In the genomic region with DNA sequence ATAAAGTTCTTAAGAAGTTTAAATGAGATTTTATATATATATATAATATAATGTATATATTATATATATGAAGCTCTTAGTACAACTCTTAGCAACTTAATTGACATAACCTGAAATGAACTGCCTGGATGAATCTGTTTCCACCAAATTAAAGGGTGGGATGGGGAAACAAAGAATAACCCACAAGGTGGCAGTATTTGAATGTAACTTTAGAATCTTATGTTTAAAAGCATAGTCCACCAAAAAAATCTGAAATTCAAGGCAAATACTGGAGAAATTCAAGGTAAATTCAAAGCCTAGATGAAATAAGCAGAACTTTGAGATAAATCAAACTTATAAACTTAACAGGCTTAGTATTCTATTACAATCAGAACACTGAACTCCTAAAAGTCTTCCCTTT, we compare ENCODE assay signal across 8 cellular contexts. TPM values are rescaled to one million over a fixed set of nuclear protein-coding genes. Genes with fewer than 3 reads are reported as not detected.
A peak's percentile ranks its signal among the peaks of the same experiment; 100 is the strongest.
DNase-seq lines count a peak whose midpoint lies in the region; ATAC-seq and TF ChIP-seq lines count a peak whose summit lies in the region.

No MANE protein-coding gene starts in this region.

- no peaks in the 10 kb centered on the region for H3K27me3 Mint-ChIP-seq in Caco-2 (ENCODE audit: insufficient read depth, unreplicated experiment)

- H3K4me3 Mint-ChIP-seq in Caco-2 (ENCODE audit: unreplicated experiment) = no peak overlapping the region

- H3K4me1 ChIP-seq in Caco-2 = peaks cover 27% of the 10 kb centered on the region
- peaks cover 8% of the 10 kb centered on the region for H3K4me1 ChIP-seq in suprapubic skin

- no peak overlapping the region for H3K27ac Mint-ChIP-seq in Caco-2 (ENCODE audit: unreplicated experiment)

- no peak for TF ChIP-seq POLR2A in suprapubic skin (IDR thresholded peaks at IDR 0.05)

- H3K9me3 ChIP-seq in Caco-2 (no peaks in the 10 kb centered on the region), suprapubic skin (no peaks in the 10 kb centered on the region)

- DNase-seq in Caco-2 = peak in 1 of 2 experiments; percentile 40
- peak; percentile 27 for DNase-seq in SW480 (ENCODE audit: low spot score)
- DNase-seq in iPS-NIHi7 (ENCODE audit: extremely low spot score) = peak; percentile 23
- DNase-seq in suprapubic skin (ENCODE audit: low spot score in 2 of 2) = no peak
- no peak for DNase-seq in activated naive CD4-positive, alpha-beta T cell treated with Interleukin-2 at 50 U/mL for 16 hours
- no peak for DNase-seq in DMS79 treated with DMSO at 0.1 percent for 48 hours (lab: John Stamatoyannopoulos, UW)

- TF ChIP-seq CTCF in Caco-2 (IDR thresholded peaks at IDR 0.05; ENCODE audit: insufficient read depth in 1 of 2, low read depth in 1 of 2, low read length in 1 of 2, severe bottlenecking in 1 of 2, unreplicated experiment in 1 of 2) (peak; percentile 16 to 26), suprapubic skin (IDR thresholded peaks at IDR 0.05) (peak in 1 of 2 donors; percentile 23)

- no peaks in the 10 kb centered on the region for H3K36me3 ChIP-seq in Caco-2 (ENCODE audit: control insufficient read depth, insufficient read depth, low read length)
- no peaks in the 10 kb centered on the region for H3K36me3 ChIP-seq in suprapubic skin

- BruUV-seq in Caco-2 (replicated peaks; lab: Mats Ljungman, UMichigan) = no TSS peak

- intact Hi-C loops in Caco-2 (cut with micrococcal nuclease; ENCODE audit: unreplicated experiment) = loop anchor here (1.0 to 10.0 kb wide), 4 partner anchors 110 to 953 kb away; a partner anchor contains a TSS

- H3K36me3 Mint-ChIP-seq in Caco-2 (ENCODE audit: insufficient read depth, unreplicated experiment) = peaks cover 19% of the 10 kb centered on the region

- no peak overlapping the region for H3K27ac ChIP-seq in suprapubic skin

- no peak for ATAC-seq in HG03457 (IDR thresholded peaks at IDR 0.05; ENCODE audit: unreplicated experiment)

- POLR2A ChIA-PET in Caco-2 (lab: Charles Lee) = no interaction called here

- H3K9me3 Mint-ChIP-seq in Caco-2 (ENCODE audit: unreplicated experiment) = no peaks in the 10 kb centered on the region

- H3K27me3 ChIP-seq in Caco-2 (replicated peaks; ENCODE audit: control insufficient read depth, insufficient read depth, low read length) (no peaks in the 10 kb centered on the region), suprapubic skin (no peaks in the 10 kb centered on the region)

- CTCF ChIA-PET in Caco-2 (lab: Charles Lee) = no interaction called here

- peaks cover 1% of the 10 kb centered on the region for H3K4me1 Mint-ChIP-seq in Caco-2 (ENCODE audit: low read depth, unreplicated experiment)

- peak; percentile 51 for TF ChIP-seq RAD21 in Ishikawa (IDR thresholded peaks at IDR 0.05; ENCODE audit: low read depth)

- TF ChIP-seq EP300 in Ishikawa (IDR thresholded peaks at IDR 0.05; ENCODE audit: borderline replicate concordance) (no peak), suprapubic skin (IDR thresholded peaks at IDR 0.05) (no peak)

- H3K4me3 ChIP-seq in Caco-2 (ENCODE audit: low read depth, low read length) = no peak overlapping the region
- H3K4me3 ChIP-seq in suprapubic skin = no peak overlapping the region

TF ChIP-seq in Ishikawa, 13 proteins besides CTCF, POLR2A, EP300 and RAD21:
- TF ChIP-seq EGR1 (IDR thresholded peaks at IDR 0.05) (no peak), TCF12 (IDR thresholded peaks at IDR 0.05; ENCODE audit: low read depth) (no peak), ZBTB7A (IDR thresholded peaks at IDR 0.05; ENCODE audit: low read depth) (no peak), FOXM1 (IDR thresholded peaks at IDR 0.05; ENCODE audit: borderline replicate concordance, low read depth) (no peak), TAF1 (IDR thresholded peaks at IDR 0.05; ENCODE audit: low read depth) (no peak), YY1 (IDR thresholded peaks at IDR 0.05; ENCODE audit: low read depth) (no peak), NFIC (IDR thresholded peaks at IDR 0.05) (no peak), TEAD4 (IDR thresholded peaks at IDR 0.05) (no peak), CEBPB (IDR thresholded peaks at IDR 0.05) (no peak), CREB1 (IDR thresholded peaks at IDR 0.05; ENCODE audit: low read depth) (no peak)
- TF ChIP-seq, protein P1, sequence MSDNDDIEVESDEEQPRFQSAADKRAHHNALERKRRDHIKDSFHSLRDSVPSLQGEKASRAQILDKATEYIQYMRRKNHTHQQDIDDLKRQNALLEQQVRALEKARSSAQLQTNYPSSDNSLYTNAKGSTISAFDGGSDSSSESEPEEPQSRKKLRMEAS (IDR thresholded peaks at IDR 0.05) = no peak
- TF ChIP-seq, protein P2, sequence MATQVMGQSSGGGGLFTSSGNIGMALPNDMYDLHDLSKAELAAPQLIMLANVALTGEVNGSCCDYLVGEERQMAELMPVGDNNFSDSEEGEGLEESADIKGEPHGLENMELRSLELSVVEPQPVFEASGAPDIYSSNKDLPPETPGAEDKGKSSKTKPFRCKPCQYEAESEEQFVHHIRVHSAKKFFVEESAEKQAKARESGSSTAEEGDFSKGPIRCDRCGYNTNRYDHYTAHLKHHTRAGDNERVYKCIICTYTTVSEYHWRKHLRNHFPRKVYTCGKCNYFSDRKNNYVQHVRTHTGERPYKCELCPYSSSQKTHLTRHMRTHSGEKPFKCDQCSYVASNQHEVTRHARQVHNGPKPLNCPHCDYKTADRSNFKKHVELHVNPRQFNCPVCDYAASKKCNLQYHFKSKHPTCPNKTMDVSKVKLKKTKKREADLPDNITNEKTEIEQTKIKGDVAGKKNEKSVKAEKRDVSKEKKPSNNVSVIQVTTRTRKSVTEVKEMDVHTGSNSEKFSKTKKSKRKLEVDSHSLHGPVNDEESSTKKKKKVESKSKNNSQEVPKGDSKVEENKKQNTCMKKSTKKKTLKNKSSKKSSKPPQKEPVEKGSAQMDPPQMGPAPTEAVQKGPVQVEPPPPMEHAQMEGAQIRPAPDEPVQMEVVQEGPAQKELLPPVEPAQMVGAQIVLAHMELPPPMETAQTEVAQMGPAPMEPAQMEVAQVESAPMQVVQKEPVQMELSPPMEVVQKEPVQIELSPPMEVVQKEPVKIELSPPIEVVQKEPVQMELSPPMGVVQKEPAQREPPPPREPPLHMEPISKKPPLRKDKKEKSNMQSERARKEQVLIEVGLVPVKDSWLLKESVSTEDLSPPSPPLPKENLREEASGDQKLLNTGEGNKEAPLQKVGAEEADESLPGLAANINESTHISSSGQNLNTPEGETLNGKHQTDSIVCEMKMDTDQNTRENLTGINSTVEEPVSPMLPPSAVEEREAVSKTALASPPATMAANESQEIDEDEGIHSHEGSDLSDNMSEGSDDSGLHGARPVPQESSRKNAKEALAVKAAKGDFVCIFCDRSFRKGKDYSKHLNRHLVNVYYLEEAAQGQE (IDR thresholded peaks at IDR 0.05; ENCODE audit: low read depth) = no peak
- TF ChIP-seq, protein P3, sequence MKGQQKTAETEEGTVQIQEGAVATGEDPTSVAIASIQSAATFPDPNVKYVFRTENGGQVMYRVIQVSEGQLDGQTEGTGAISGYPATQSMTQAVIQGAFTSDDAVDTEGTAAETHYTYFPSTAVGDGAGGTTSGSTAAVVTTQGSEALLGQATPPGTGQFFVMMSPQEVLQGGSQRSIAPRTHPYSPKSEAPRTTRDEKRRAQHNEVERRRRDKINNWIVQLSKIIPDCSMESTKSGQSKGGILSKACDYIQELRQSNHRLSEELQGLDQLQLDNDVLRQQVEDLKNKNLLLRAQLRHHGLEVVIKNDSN (IDR thresholded peaks at IDR 0.05) = no peak
TF ChIP-seq in Ishikawa: peak in this region for 0.

RNA-seq across cellular contexts. Expression of a gene that starts 4.4 kb away (rescaled TPM):
- total RNA-seq in Caco-2 (2022) (29.4 and 30.3 TPM in 2 replicates), suprapubic skin (10 to 100 TPM; 13.6 to 27.6 (median 18.1) TPM)

Comparison
In these comparisons a context has a peak if more than half of its experiments do, and no peak if none do; other contexts are left out.
1. DNase-seq: peak in SW480 (single experiment) and iPS-NIHi7 (single experiment); none in suprapubic skin (0 of 2), activated naive CD4-positive, alpha-beta T cell treated with Interleukin-2 at 50 U/mL for 16 hours (single experiment) and DMS79 treated with DMSO at 0.1 percent for 48 hours (single experiment).